Comparison of ENCODE assay signal across 11 cellular contexts in genomic region chr15:27365441-27365840, GRCh38.
"Had no signal": no experiment of that assay in that cellular context is flagged by ENCODE, and none has a peak within 500 bp of the region (broad histone marks: within the 10 kb centered on the region; RNA-seq: fewer than 3 reads in every experiment).

No MANE protein-coding gene starts in this region.

- H3K27me3 Mint-ChIP-seq: IgD-negative memory B cell had no signal

- H3K4me3 ChIP-seq: GM23248, HAP-1 had no signal

- H3K4me1 ChIP-seq: HAP-1 had no signal

- H3K36me3 ChIP-seq: HAP-1 had no signal

- H3K27ac ChIP-seq: GM23248, HL-60, KMS-11 had no signal

- H3K36me3 Mint-ChIP-seq: IgD-negative memory B cell had no signal

- H3K9me3 ChIP-seq: HAP-1 had no signal

- DNase-seq: GM23248, GOT3, H7, HFFc6, KBM-7 had no signal

- H3K4me1 Mint-ChIP-seq: IgD-negative memory B cell had no signal

- ATAC-seq: HCT116, HepG2 had no signal

- H3K4me3 Mint-ChIP-seq: HFFc6, IgD-negative memory B cell had no signal

- H3K4me2 ChIP-seq: KMS-11 had no signal

- H3K27ac Mint-ChIP-seq: HFFc6, IgD-negative memory B cell had no signal

- FAIRE-seq: HepG2 had no signal
